In genomic region chr3:27545061-27545460, GRCh38 we compare ENCODE assay signal across 21 cellular contexts.
DNase-seq lines count a peak whose midpoint lies in the region; ATAC-seq and TF ChIP-seq lines count a peak whose summit lies in the region.
"Had no signal": no experiment of that assay in that cellular context is flagged by ENCODE, and none has a peak within 500 bp of the region (broad histone marks: within the 10 kb centered on the region; RNA-seq: fewer than 3 reads in every experiment).

No MANE protein-coding gene starts in this region.

- H3K4me1 ChIP-seq in BLaER1 treated with 17β-estradiol and CSF1 and Interleukin-3, amounts not matched to agents 10 nM and 100 nM = peaks cover 0 to 64% (median 0%) of the 10 kb centered on the region in 10 experiments; a peak in 8 of 20 replicates
- H3K4me1 ChIP-seq in mammary epithelial cell (ENCODE audit: insufficient read depth, low read length) (peaks cover 27% of the 10 kb centered on the region), Peyer's patch (no peaks in the 10 kb centered on the region)

- peak overlapping the region in 7 of 11 experiments; percentile 2 to 77 (median 59); a peak in 10 of 22 replicates for H3K27ac ChIP-seq in BLaER1 treated with 17β-estradiol and CSF1 and Interleukin-3, amounts not matched to agents 10 nM and 100 nM
- H3K27ac ChIP-seq in mammary epithelial cell (ENCODE audit: insufficient read depth, low read depth, low read length) = peak overlapping the region; percentile 57
- no peak overlapping the region for H3K27ac ChIP-seq in Peyer's patch

- no TSS peak for BruUV-seq in mammary epithelial cell (replicated peaks; lab: Mats Ljungman, UMichigan)

- H3K4me3 ChIP-seq in BLaER1 treated with 17β-estradiol and CSF1 and Interleukin-3, amounts not matched to agents 10 nM and 100 nM = no peak overlapping the region
- H3K4me3 ChIP-seq in mammary epithelial cell (replicated peaks in 1 of 3; ENCODE audit: insufficient read depth in 1 of 3, low read depth in 2 of 3, low read length in 3 of 3) = no peak overlapping the region
- no peak overlapping the region for H3K4me3 ChIP-seq in Peyer's patch
- H3K4me3 ChIP-seq: heart right ventricle, tibial nerve had no signal

- 0% methylated on average over 1 of the region's 1 CpG for WGBS in mammary epithelial cell (ENCODE audit: low coverage, missing lambda C conversion rate)

- peaks cover 0 to 5% of the 10 kb centered on the region in 2 donors for H3K9me3 Mint-ChIP-seq in activated naive CD4-positive, alpha-beta T cell treated with anti-CD3 and anti-CD28 coated beads, Interleukin-2, amount 50 U/mL, for 72 hours
- H3K9me3 Mint-ChIP-seq: activated B cell treated with CpG ODN at 0.5 μM for 24 hours; activated T-helper 1 cell treated with anti-CD3 and anti-CD28 coated beads, Interleukin-12 subunit alpha, Interleukin-12 subunit beta, Interleukin-2, Interleukin-4 antibody, amounts not matched to agents 30 ng/mL and 10 ng/mL and 1 ng/mL, durations not matched to agents 14 hours and 24 hours and 36 hours; nephron had no signal

- H3K36me3 Mint-ChIP-seq in activated naive CD4-positive, alpha-beta T cell treated with anti-CD3 and anti-CD28 coated beads, Interleukin-2, amount 50 U/mL, for 72 hours = no peaks in the 10 kb centered on the region

- no peaks in the 10 kb centered on the region for H3K79me2 ChIP-seq in mammary epithelial cell (ENCODE audit: insufficient read depth, low read length)

- H2AFZ ChIP-seq in mammary epithelial cell (ENCODE audit: low read depth, low read length) = peak overlapping the region; percentile 50

- DNase-seq in M059J (ENCODE audit: low read depth) (peak; percentile 46), mammary epithelial cell (peak; percentile 40), omental fat pad (ENCODE audit: low spot score) (no peak), NCI-H2196 (lab: John Stamatoyannopoulos, UW; ENCODE audit: unreplicated experiment) (no peak), Peyer's patch (no peak)
- no peak for DNase-seq in activated naive CD4-positive, alpha-beta T cell treated with anti-CD3 and anti-CD28 coated beads, Interleukin-2, amount 50 U/mL, for 72 hours (ENCODE audit: low spot score in 2 of 2)
- DNase-seq: activated B cell treated with CpG ODN at 0.5 μM for 24 hours; central memory CD4-positive, alpha-beta T cell; DND-41; GOT3; heart right ventricle; KBM-7; NCI-H1930; NCI-H510A treated with DMSO at 0.1 percent for 48 hours; SIG-M5 had no signal

- H3K9ac ChIP-seq in BLaER1 treated with 17β-estradiol and CSF1 and Interleukin-3, amounts not matched to agents 10 nM and 100 nM = peak overlapping the region in 3 of 11 experiments; percentile 2 to 25 (median 14); a peak in 2 of 22 replicates
- no peak overlapping the region for H3K9ac ChIP-seq in mammary epithelial cell (ENCODE audit: insufficient read depth, low read length)

- peak overlapping the region in 4 of 11 experiments; percentile 38 to 59 (median 58); a peak in 6 of 22 replicates for H3K4me2 ChIP-seq in BLaER1 treated with 17β-estradiol and CSF1 and Interleukin-3, amounts not matched to agents 10 nM and 100 nM
- peak overlapping the region; percentile 43 for H3K4me2 ChIP-seq in mammary epithelial cell (ENCODE audit: insufficient read depth, low read depth, low read length)

- in situ Hi-C loops in mammary epithelial cell (cut with MboI; ENCODE audit: low sequenced_read_pairs in 2 of 2) = loop anchor here in 1 of 2 donors (25.0 kb wide), 1 partner anchor 117 kb away; no protein-coding TSS in a partner anchor

- TF ChIP-seq CTCF in mammary epithelial cell (conservative IDR thresholded peaks at IDR 0.05 in 1 of 2, IDR thresholded peaks at IDR 0.05 in 1 of 2; ENCODE audit: extremely low read depth in 1 of 2, insufficient read depth in 1 of 2, low read depth in 1 of 2, low read length in 2 of 2) = no peak
- TF ChIP-seq CTCF in omental fat pad (IDR thresholded peaks at IDR 0.05) = no peak
- no peak for TF ChIP-seq CTCF in Peyer's patch (IDR thresholded peaks at IDR 0.05)

- H4K20me1 ChIP-seq in BLaER1 treated with 17β-estradiol and CSF1 and Interleukin-3, amounts not matched to agents 10 nM and 100 nM = no peaks in the 10 kb centered on the region
- no peaks in the 10 kb centered on the region for H4K20me1 ChIP-seq in mammary epithelial cell (ENCODE audit: insufficient read depth, low read length)

- intact Hi-C loops in mammary epithelial cell (cut with micrococcal nuclease) = no loop called here

- dilution Hi-C loops in mammary epithelial cell (cut with HindIII; ENCODE audit: low sequenced_read_pairs) = no loop called here

- H3K27ac Mint-ChIP-seq in activated naive CD4-positive, alpha-beta T cell treated with anti-CD3 and anti-CD28 coated beads, Interleukin-2, amount 50 U/mL, for 72 hours = no peak overlapping the region
- H3K27ac Mint-ChIP-seq: activated B cell treated with CpG ODN at 0.5 μM for 24 hours; activated T-helper 1 cell treated with anti-CD3 and anti-CD28 coated beads, Interleukin-12 subunit alpha, Interleukin-12 subunit beta, Interleukin-2, Interleukin-4 antibody, amounts not matched to agents 30 ng/mL and 10 ng/mL and 1 ng/mL, durations not matched to agents 14 hours and 24 hours and 36 hours; nephron; progenitor cell of endocrine pancreas had no signal

- CTCF ChIA-PET in mammary epithelial cell (lab: Charles Lee; ENCODE audit: low non-redundant PET) = no interaction called here

- TF ChIP-seq POLR2A in Peyer's patch (IDR thresholded peaks at IDR 0.05) = no peak

- H3K9me3 ChIP-seq in BLaER1 treated with 17β-estradiol and CSF1 and Interleukin-3, amounts not matched to agents 10 nM and 100 nM (replicated peaks in 1 of 11) = 0 out of 22 replicates have a peak, but pooled peaks cover 0 to 7% (median 0%) of the 10 kb centered on the region in 11 experiments
- H3K9me3 ChIP-seq in mammary epithelial cell (replicated peaks; ENCODE audit: insufficient read depth, low read length) = no peaks in the 10 kb centered on the region
- no peaks in the 10 kb centered on the region for H3K9me3 ChIP-seq in Peyer's patch
- H3K9me3 ChIP-seq: heart right ventricle, tibial nerve had no signal

- no peaks in the 10 kb centered on the region for H3K27me3 ChIP-seq in BLaER1 treated with 17β-estradiol and CSF1 and Interleukin-3, amounts not matched to agents 10 nM and 100 nM
- H3K27me3 ChIP-seq in mammary epithelial cell (ENCODE audit: insufficient read depth, low read length) (no peaks in the 10 kb centered on the region), Peyer's patch (no peaks in the 10 kb centered on the region)
- H3K27me3 ChIP-seq: heart right ventricle, tibial nerve had no signal

- ATAC-seq in omental fat pad (ENCODE audit: low FRiP score) = peak; percentile 60
- no peak for ATAC-seq in HG03135 (IDR thresholded peaks at IDR 0.05; ENCODE audit: unreplicated experiment)
- ATAC-seq in activated naive CD4-positive, alpha-beta T cell treated with anti-CD3 and anti-CD28 coated beads, Interleukin-2, amount 50 U/mL, for 72 hours = no peak

- H3K36me3 ChIP-seq in BLaER1 treated with 17β-estradiol and CSF1 and Interleukin-3, amounts not matched to agents 10 nM and 100 nM = no peaks in the 10 kb centered on the region
- H3K36me3 ChIP-seq in mammary epithelial cell (ENCODE audit: insufficient read depth, low read length) (no peaks in the 10 kb centered on the region), Peyer's patch (no peaks in the 10 kb centered on the region)
- H3K36me3 ChIP-seq: heart right ventricle, tibial nerve had no signal

Comparison
In these comparisons a context has a peak if more than half of its experiments do, and no peak if none do; other contexts are left out.
1. H3K27ac ChIP-seq: peak in BLaER1 treated with 17β-estradiol and CSF1 and Interleukin-3, amounts not matched to agents 10 nM and 100 nM (7 of 11) and mammary epithelial cell (single experiment); none in Peyer's patch (0 of 4).
2. DNase-seq: peak in M059J (single experiment) and mammary epithelial cell (single experiment); none in omental fat pad (single experiment), NCI-H2196 (single experiment), Peyer's patch (0 of 3) and activated naive CD4-positive, alpha-beta T cell treated with anti-CD3 and anti-CD28 coated beads, Interleukin-2, amount 50 U/mL, for 72 hours (0 of 2).